Comparison of ENCODE assay signal across 1 cellular context in the genomic region with DNA sequence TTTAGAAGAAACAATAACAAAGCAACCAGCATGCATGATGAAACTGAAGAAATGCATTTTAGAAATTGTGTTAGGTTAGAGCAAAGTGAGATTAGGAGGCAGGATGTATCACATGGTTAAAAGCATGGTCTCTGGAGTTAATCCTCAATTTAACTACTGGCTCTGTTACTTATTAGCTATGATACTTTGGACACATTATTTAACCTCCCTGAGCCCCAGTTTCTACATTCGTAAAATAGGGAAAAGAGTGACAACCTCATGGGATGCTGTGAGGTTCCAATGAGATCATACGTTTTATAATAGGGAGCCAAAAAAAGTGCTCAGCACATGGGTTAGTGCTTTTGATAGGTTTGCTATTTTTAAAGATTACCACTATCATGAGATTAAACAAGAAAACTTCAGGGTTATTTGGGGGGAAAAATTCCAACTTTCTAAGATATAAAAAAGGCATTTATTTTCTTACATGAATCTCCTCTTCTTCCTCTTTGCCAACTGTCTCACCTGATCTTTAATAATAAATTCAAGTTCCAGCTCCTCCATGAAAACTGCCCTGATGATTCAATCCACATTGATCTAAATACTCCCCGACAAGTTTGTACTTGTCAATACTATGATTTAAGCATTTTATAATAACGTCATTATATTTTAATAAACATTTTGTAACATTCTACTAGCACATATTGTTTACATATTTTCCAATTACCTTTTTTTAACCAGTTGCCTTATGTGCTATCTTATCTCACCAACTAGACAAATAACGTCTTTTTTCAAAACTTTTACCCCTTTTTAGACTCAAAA.
TF ChIP-seq lines count a peak whose summit lies in the region.

No MANE protein-coding gene starts in this region.

TF ChIP-seq in K562, 482 proteins besides CTCF, POLR2A, EP300 and RAD21:
- TF ChIP-seq ZNF316 (IDR thresholded peaks at IDR 0.05) (no peak), NONO (IDR thresholded peaks at IDR 0.05; ENCODE audit: low read depth in 2 of 2, low read length in 1 of 2) (no peak), KDM5B (IDR thresholded peaks at IDR 0.05; ENCODE audit: insufficient replicate concordance, low read depth, low read length) (no peak), PTBP1 (IDR thresholded peaks at IDR 0.05; ENCODE audit: low read depth, low read length) (no peak), BCL6 (CRISPR knock-in tag; IDR thresholded peaks at IDR 0.05) (no peak), GTF2B (IDR thresholded peaks at IDR 0.05; ENCODE audit: extremely low read depth, insufficient read length) (no peak), SIN3A (IDR thresholded peaks at IDR 0.05; ENCODE audit: borderline replicate concordance in 2 of 2, control insufficient read depth in 1 of 2, low read depth in 2 of 2, low read length in 2 of 2) (no peak), MLLT1 (IDR thresholded peaks at IDR 0.05) (no peak), CREB5 (CRISPR knock-in tag; IDR thresholded peaks at IDR 0.05) (no peak), SMC3 (conservative IDR thresholded peaks at IDR 0.05; ENCODE audit: insufficient read depth, low read depth, low read length) (no peak), ZFPM2 (CRISPR knock-in tag; IDR thresholded peaks at IDR 0.05) (no peak)
